In genomic region chr2:112947374-112947773, GRCh38 we compare ENCODE assay signal across 23 cellular contexts. TPM values are rescaled to one million over a fixed set of nuclear protein-coding genes. Genes with fewer than 3 reads are reported as not detected.
A peak's percentile ranks its signal among the peaks of the same experiment; 100 is the strongest.
DNase-seq lines count a peak whose midpoint lies in the region; ATAC-seq, FAIRE-seq and TF ChIP-seq lines count a peak whose summit lies in the region.
"Had no signal": no experiment of that assay in that cellular context is flagged by ENCODE, and none has a peak within 500 bp of the region (broad histone marks: within the 10 kb centered on the region; RNA-seq: fewer than 3 reads in every experiment).

No MANE protein-coding gene starts in this region.

- peaks cover 0 to 1% of the 10 kb centered on the region in 2 donors for H3K9me3 Mint-ChIP-seq in stimulated activated naive B cell treated with anti-CD40 and anti-IgM and Interleukin-4, amounts not matched to agents 10 μg/mL and 1 μg/mL and 100 μg/mL, for 72 hours
- H3K9me3 Mint-ChIP-seq: CD8-positive, alpha-beta T cell had no signal

- H3K36me3 ChIP-seq in K562 (ENCODE audit: control insufficient read depth, insufficient read depth, low read length) (no peaks in the 10 kb centered on the region), mucosa of descending colon (ENCODE audit: low read depth) (no peaks in the 10 kb centered on the region)
- H3K36me3 ChIP-seq: BE2C, HAP-1 had no signal

- H3K27me3 ChIP-seq in K562 (ENCODE audit: control insufficient read depth in 2 of 2, insufficient read depth in 2 of 2, low read length in 2 of 2), result peaks cover 2 to 12% of the 10 kb centered on the region in 2 experiments; a peak in 3 of 5 replicates
- H3K27me3 ChIP-seq: BE2C had no signal

- TF ChIP-seq POLR2A in K562 (conservative IDR thresholded peaks at IDR 0.05), result no peak

- ATAC-seq in K562, result no peak
- ATAC-seq in mucosa of descending colon, result peak; percentile 26
- no peak for ATAC-seq in stimulated activated naive B cell treated with anti-CD40 and anti-IgM and Interleukin-4, amounts not matched to agents 10 μg/mL and 1 μg/mL and 100 μg/mL, for 72 hours (replicated peaks)
- ATAC-seq: A549; CD8-positive, alpha-beta T cell had no signal

- no peak overlapping the region for H3K4me3 Mint-ChIP-seq in stimulated activated naive B cell treated with anti-CD40 and anti-IgM and Interleukin-4, amounts not matched to agents 10 μg/mL and 1 μg/mL and 100 μg/mL, for 72 hours
- H3K4me3 Mint-ChIP-seq: CD8-positive, alpha-beta T cell; HFFc6 had no signal

- no peak for TF ChIP-seq EP300 in K562 (IDR thresholded peaks at IDR 0.05; ENCODE audit: low read length)

- CTCF ChIA-PET in K562 (lab: Yijun Ruan, JAX; ENCODE audit: low intra/inter-chr PET ratio), result no interaction called here

- no peak overlapping the region for H3K4me2 ChIP-seq in K562 (ENCODE audit: insufficient read depth, low read length)
- H3K4me2 ChIP-seq: A549 had no signal

- intact Hi-C loops in K562 (cut with micrococcal nuclease) (no loop called here), mucosa of descending colon (cut with DNase I, micrococcal nuclease) (loop anchor here in 1 of 2 donors (10.0 kb wide), 1 partner anchor 203 kb away; no protein-coding TSS in a partner anchor)

- H3K4me1 ChIP-seq in K562 (replicated peaks in 1 of 2; ENCODE audit: control insufficient read depth in 2 of 2, insufficient read depth in 2 of 2, low read length in 2 of 2) (no peaks in the 10 kb centered on the region), mucosa of descending colon (ENCODE audit: low read depth) (no peaks in the 10 kb centered on the region)
- H3K4me1 ChIP-seq: A549, BE2C, HAP-1 had no signal

- H3K4me3 ChIP-seq in K562, result no peak overlapping the region
- no peak overlapping the region for H3K4me3 ChIP-seq in mucosa of descending colon
- H3K4me3 ChIP-seq: A549, HAP-1 had no signal

- no peak overlapping the region for H3K27ac ChIP-seq in K562 (ENCODE audit: extremely low read depth, low read depth, low read length)
- H3K27ac ChIP-seq: A549, C4-2B had no signal

- H3K9me1 ChIP-seq in K562 (ENCODE audit: control insufficient read depth, insufficient read depth, low read length), result no peaks in the 10 kb centered on the region

- no peaks in the 10 kb centered on the region for H4K20me1 ChIP-seq in K562 (replicated peaks; ENCODE audit: control insufficient read depth, insufficient read depth, low read length)

- 0% methylated on average over 2 of the region's 2 CpGs for WGBS in K562 (ENCODE audit: insufficient coverage, low coverage, missing lambda C conversion rate)

- TF ChIP-seq RAD21 in K562 (CRISPR knock-in tag; conservative IDR thresholded peaks at IDR 0.05 in 1 of 2, IDR thresholded peaks at IDR 0.05 in 1 of 2), result no peak

- no peaks in the 10 kb centered on the region for H3K4me1 Mint-ChIP-seq in stimulated activated naive B cell treated with anti-CD40 and anti-IgM and Interleukin-4, amounts not matched to agents 10 μg/mL and 1 μg/mL and 100 μg/mL, for 72 hours

- BruUV-seq in K562 (replicated peaks; lab: Mats Ljungman, UMichigan), result no TSS peak

- FAIRE-seq in K562 (lab: Jason Lieb, UNC), result no peak
- FAIRE-seq: A549, D721Med, G401.6, GM12891, GM19239, H1 had no signal

- in situ Hi-C loops in K562 (cut with MboI) (no loop called here), GM13976 (cut with MboI; ENCODE audit: low sequenced_read_pairs, unreplicated experiment) (loop anchor here (5.0 to 10.0 kb wide), 2 partner anchors 195 to 323 kb away; no protein-coding TSS in a partner anchor)

- H3K27ac Mint-ChIP-seq in stimulated activated naive B cell treated with anti-CD40 and anti-IgM and Interleukin-4, amounts not matched to agents 10 μg/mL and 1 μg/mL and 100 μg/mL, for 72 hours, result no peak overlapping the region
- H3K27ac Mint-ChIP-seq: CD8-positive, alpha-beta T cell; HFFc6 had no signal

- no peaks in the 10 kb centered on the region for H3K79me2 ChIP-seq in K562 (ENCODE audit: control insufficient read depth, insufficient read depth, low read length)

- TF ChIP-seq CTCF in K562 (IDR thresholded peaks at IDR 0.05 in 2 of 3, conservative IDR thresholded peaks at IDR 0.05 in 1 of 3; ENCODE audit: insufficient read depth in 2 of 3, low read depth in 1 of 3, low read length in 3 of 3) (no peak), mucosa of descending colon (IDR thresholded peaks at IDR 0.05) (no peak), GM13976 (IDR thresholded peaks at IDR 0.05; ENCODE audit: borderline replicate concordance, control extremely low read depth, extremely low read depth, insufficient read depth, missing control alignments) (no peak)

- peaks cover 9 to 15% of the 10 kb centered on the region in 2 donors for H3K27me3 Mint-ChIP-seq in stimulated activated naive B cell treated with anti-CD40 and anti-IgM and Interleukin-4, amounts not matched to agents 10 μg/mL and 1 μg/mL and 100 μg/mL, for 72 hours

- H3K36me3 Mint-ChIP-seq in stimulated activated naive B cell treated with anti-CD40 and anti-IgM and Interleukin-4, amounts not matched to agents 10 μg/mL and 1 μg/mL and 100 μg/mL, for 72 hours, result no peaks in the 10 kb centered on the region
- H3K36me3 Mint-ChIP-seq: CD8-positive, alpha-beta T cell had no signal

- POLR2A ChIA-PET in K562 (lab: Yijun Ruan, JAX), result interaction anchor here (0.8 to 2.1 kb wide), 2 partner anchors 9 to 69 kb away, joined by 3 to 6 read pairs; no protein-coding TSS in a partner anchor

- peak; percentile 50 for DNase-seq in EH (ENCODE audit: low read depth)
- peak; percentile 10 for DNase-seq in M059J (ENCODE audit: low read depth)
- DNase-seq in K562 (ENCODE audit: extremely low read depth in 1 of 4, low spot score in 3 of 4), result no peak
- DNase-seq in mucosa of descending colon, result no peak
- no peak for DNase-seq in GM13976 (ENCODE audit: low spot score)
- DNase-seq in stimulated activated naive B cell treated with anti-CD40 and anti-IgM and Interleukin-4, amounts not matched to agents 10 μg/mL and 1 μg/mL and 100 μg/mL, for 72 hours, result no peak
- DNase-seq in activated CD4-positive, alpha-beta T cell treated with anti-CD3 and anti-CD28 coated beads, Interleukin-2, amount 50 U/mL, for 4 hours, result no peak
- DNase-seq: BE2C; CD8-positive, alpha-beta T cell; COR-L47; DMS79; EL; HFFc6 had no signal

- H3K9me3 ChIP-seq in K562 (replicated peaks; ENCODE audit: control insufficient read depth, insufficient read depth, low read depth, low read length), result no peaks in the 10 kb centered on the region
- peaks cover 16% of the 10 kb centered on the region for H3K9me3 ChIP-seq in mucosa of descending colon
- H3K9me3 ChIP-seq: BE2C, HAP-1 had no signal

- no peak overlapping the region for H2AFZ ChIP-seq in K562 (ENCODE audit: low read depth, low read length)

- no peak overlapping the region for H3K9ac ChIP-seq in K562 (ENCODE audit: insufficient read depth in 1 of 2, low read depth in 2 of 2, low read length in 2 of 2)

RNA-seq across cellular contexts. Expression of gene IL36G, which starts 30.4 kb away (rescaled TPM):
- not detected in 2 replicates for total RNA-seq in M059J (2014; rRNA removed; shearing (Covaris generic))
- not detected in 2 replicates for total RNA-seq in K562 (2011; cell fraction: chromatin; rRNA removed; ENCODE audit: low replicate concordance)
- not detected in 2 replicates for total RNA-seq in K562 (2011; cell fraction: nucleolus; rRNA removed)
- total RNA-seq in K562 (2011; cell fraction: nucleoplasm; rRNA removed), result not detected in 2 replicates
- total RNA-seq in K562 (2014; rRNA removed), result not detected in 2 replicates
- total RNA-seq in K562 (2014; rRNA removed; fragmentation: Illumina TruSeq; extraction: Trizol), result not detected in 2 replicates
- not detected in 2 replicates for total RNA-seq in K562 (2015; rRNA removed; fragmentation: Illumina TruSeq; extraction: Trizol)
- not detected in 2 replicates for total RNA-seq in K562 (2021)
- not detected in 2 replicates for polyA plus RNA-seq in K562 (2011; rRNA removed)
- not detected in 2 replicates for polyA plus RNA-seq in K562 (2011; cell fraction: cytosol; rRNA removed)
- 0.46 TPM in 1 of 2 replicates, not detected in the other for polyA plus RNA-seq in K562 (2011; cell fraction: nucleus; rRNA removed)
- 0.10 TPM in 1 of 2 replicates, not detected in the other for polyA plus RNA-seq in K562 (2012)
- not detected in 2 replicates for polyA plus RNA-seq in K562 (2014; fragmentation: Illumina TruSeq; extraction: Trizol)
- polyA plus RNA-seq in K562 (2014; fragmentation: Nextera tagmentation; extraction: Ambion mirVana), result not detected
- not detected in 2 replicates for polyA plus RNA-seq in K562 (2014; rRNA removed)
- not detected in 2 replicates for polyA minus RNA-seq in K562 (2011; rRNA and poly(A)+ RNA removed)
- not detected in 2 replicates for polyA minus RNA-seq in K562 (2011; cell fraction: cytosol; rRNA and poly(A)+ RNA removed)
- not detected in 2 replicates for polyA minus RNA-seq in K562 (2011; cell fraction: nucleus; rRNA and poly(A)+ RNA removed)
- not detected for total RNA-seq in mucosa of descending colon
- total RNA-seq: CD8-positive, alpha-beta T cell; H1; HFFc6; HT1080 had no signal
- polyA plus RNA-seq: AG04450 had no signal

RNA-seq across cellular contexts. Expression of gene IL37, which starts 36.4 kb away (rescaled TPM):
- 0.30 TPM in 1 of 2 replicates, not detected in the other for total RNA-seq in M059J (2014; rRNA removed; shearing (Covaris generic))
- not detected in 2 replicates for total RNA-seq in K562 (2011; cell fraction: chromatin; rRNA removed; ENCODE audit: low replicate concordance)
- not detected in 2 replicates for total RNA-seq in K562 (2011; cell fraction: nucleolus; rRNA removed)
- not detected in 2 replicates for total RNA-seq in K562 (2011; cell fraction: nucleoplasm; rRNA removed)
- total RNA-seq in K562 (2014; rRNA removed) (not detected in 2 replicates), K562 (2014; rRNA removed; fragmentation: Illumina TruSeq; extraction: Trizol) (not detected in 2 replicates), K562 (2015; rRNA removed; fragmentation: Illumina TruSeq; extraction: Trizol) (not detected in 2 replicates), K562 (2021) (not detected in 2 replicates), mucosa of descending colon (under 1 TPM in 2 of 3 donors, not detected in 1; 0.67 to 0.82 TPM)
- polyA plus RNA-seq in K562 (2011; rRNA removed) (not detected in 2 replicates), K562 (2014; fragmentation: Illumina TruSeq; extraction: Trizol) (not detected in 2 replicates), K562 (2014; fragmentation: Nextera tagmentation; extraction: Ambion mirVana) (not detected), K562 (2014; rRNA removed) (not detected in 2 replicates)
- 0.09 TPM in 1 of 2 replicates, not detected in the other for polyA plus RNA-seq in K562 (2011; cell fraction: cytosol; rRNA removed)
- 0.48 TPM in 1 of 2 replicates, not detected in the other for polyA plus RNA-seq in K562 (2011; cell fraction: nucleus; rRNA removed)
- polyA plus RNA-seq in K562 (2012), result not detected in 2 replicates
- not detected in 2 replicates for polyA minus RNA-seq in K562 (2011; rRNA and poly(A)+ RNA removed)
- polyA minus RNA-seq in K562 (2011; cell fraction: cytosol; rRNA and poly(A)+ RNA removed), result not detected in 2 replicates
- polyA minus RNA-seq in K562 (2011; cell fraction: nucleus; rRNA and poly(A)+ RNA removed), result not detected in 2 replicates
- total RNA-seq: CD8-positive, alpha-beta T cell; H1; HFFc6; HT1080 had no signal
- polyA plus RNA-seq: A549, AG04450 had no signal

RNA-seq across cellular contexts. Expression of gene IL36A, which starts 57.9 kb away (rescaled TPM):
- not detected in 2 replicates for total RNA-seq in M059J (2014; rRNA removed; shearing (Covaris generic))
- total RNA-seq in K562 (2011; cell fraction: chromatin; rRNA removed; ENCODE audit: low replicate concordance), result not detected in 2 replicates
- not detected in 2 replicates for total RNA-seq in K562 (2011; cell fraction: nucleolus; rRNA removed)
- total RNA-seq in K562 (2011; cell fraction: nucleoplasm; rRNA removed), result not detected in 2 replicates
- total RNA-seq in K562 (2014; rRNA removed) (not detected in 2 replicates), K562 (2014; rRNA removed; fragmentation: Illumina TruSeq; extraction: Trizol) (not detected in 2 replicates), K562 (2015; rRNA removed; fragmentation: Illumina TruSeq; extraction: Trizol) (not detected in 2 replicates), K562 (2021) (not detected in 2 replicates), mucosa of descending colon (not detected)
- polyA plus RNA-seq in K562 (2011; rRNA removed) (not detected in 2 replicates), K562 (2014; fragmentation: Illumina TruSeq; extraction: Trizol) (not detected in 2 replicates), K562 (2014; fragmentation: Nextera tagmentation; extraction: Ambion mirVana) (not detected), K562 (2014; rRNA removed) (not detected in 2 replicates)
- polyA plus RNA-seq in K562 (2011; cell fraction: cytosol; rRNA removed), result not detected in 2 replicates
- polyA plus RNA-seq in K562 (2011; cell fraction: nucleus; rRNA removed), result not detected in 2 replicates
- polyA plus RNA-seq in K562 (2012), result not detected in 2 replicates
- polyA minus RNA-seq in K562 (2011; rRNA and poly(A)+ RNA removed), result not detected in 2 replicates
- polyA minus RNA-seq in K562 (2011; cell fraction: cytosol; rRNA and poly(A)+ RNA removed), result not detected in 2 replicates
- polyA minus RNA-seq in K562 (2011; cell fraction: nucleus; rRNA and poly(A)+ RNA removed), result not detected in 2 replicates
- total RNA-seq: H1, HFFc6, HT1080 had no signal
- polyA plus RNA-seq: A549, AG04450, H1 had no signal

Comparison
In these comparisons a context has a peak if more than half of its experiments do, and no peak if none do; other contexts are left out.
1. DNase-seq: peak in EH (single experiment) and M059J (single experiment); none in K562 (0 of 4), mucosa of descending colon (0 of 3), GM13976 (single experiment), stimulated activated naive B cell treated with anti-CD40 and anti-IgM and Interleukin-4, amounts not matched to agents 10 μg/mL and 1 μg/mL and 100 μg/mL, for 72 hours (single experiment) and activated CD4-positive, alpha-beta T cell treated with anti-CD3 and anti-CD28 coated beads, Interleukin-2, amount 50 U/mL, for 4 hours (0 of 2).